30 cellular contexts compared by ENCODE assay signal in genomic region chr6:110408891-110409290, GRCh38. TPM values are rescaled to one million over a fixed set of nuclear protein-coding genes. Genes with fewer than 3 reads are reported as not detected.
DNase-seq lines count a peak whose midpoint lies in the region; ATAC-seq and TF ChIP-seq lines count a peak whose summit lies in the region.
"Had no signal": no experiment of that assay in that cellular context is flagged by ENCODE, and none has a peak within 500 bp of the region (broad histone marks: within the 10 kb centered on the region; RNA-seq: fewer than 3 reads in every experiment).

No MANE protein-coding gene starts in this region.

- H3K9me3 ChIP-seq in HEK293 (ENCODE audit: control insufficient read depth, insufficient read depth, low read depth, low read length) = no peaks in the 10 kb centered on the region
- H3K9me3 ChIP-seq in tibial nerve = no peaks in the 10 kb centered on the region
- H3K9me3 ChIP-seq: breast epithelium had no signal

- WGBS in tibial nerve, 2 donors = 46 to 58% methylated on average over 6 of the region's 6 CpGs

- CTCF ChIA-PET in HEK293 (lab: Yijun Ruan, JAX) = interaction anchor here (0.8 kb wide), 1 partner anchor 17 kb away, joined by 3 read pairs; no protein-coding TSS in a partner anchor
- CTCF ChIA-PET in WTC11 (lab: Charles Lee) = interaction anchor here (0.5 kb wide), 1 partner anchor 920 kb away, joined by 3 read pairs; no protein-coding TSS in a partner anchor
- CTCF ChIA-PET in T-cell (lab: Charles Lee) = interaction anchor here in 1 of 2 donors (0.5 kb wide), 1 partner anchor 18 kb away, joined by 8 read pairs; no protein-coding TSS in a partner anchor

- H3K4me3 Mint-ChIP-seq in WTC11 (no peak overlapping the region), osteocyte (ENCODE audit: unreplicated experiment) (no peak overlapping the region), T-cell (no peak overlapping the region)
- H3K4me3 Mint-ChIP-seq: activated CD4-positive, alpha-beta T cell treated with anti-CD3 and anti-CD28 coated beads, Interleukin-2, amount 10 ng/mL, durations not matched to agents 7 days and 5 days; activated naive CD4-positive, alpha-beta T cell treated with anti-CD3 and anti-CD28 coated beads for 36 hours; activated T-cell treated with anti-CD3 and anti-CD28 coated beads, Interleukin-2, amount 50 U/mL, for 72 hours; natural killer cell treated with Interleukin-12 subunit alpha and Interleukin-12 subunit beta and Interleukin-15 and Interleukin-18, amount 100 ng/mL, for 72 hours had no signal

- peak; percentile 90 for ATAC-seq in WTC11
- no peak for ATAC-seq in T-cell (replicated peaks in 1 of 4)
- ATAC-seq: activated T-cell treated with anti-CD3 and anti-CD28 coated beads, Interleukin-2, amount 50 U/mL, for 72 hours; left ventricle myocardium superior; sciatic nerve; stimulated activated naive CD8-positive, alpha-beta T cell treated with anti-CD3 and anti-CD28 coated beads, Interleukin-15, Interleukin-2, amounts not matched to agents 100 U/mL and 50 U/mL, for 24 hours had no signal

- TF ChIP-seq CTCF in HEK293 (tag by site-specific recombination; IDR thresholded peaks at IDR 0.05) (no peak), WTC11 (IDR thresholded peaks at IDR 0.05) (no peak), osteocyte (IDR thresholded peaks at IDR 0.05) (no peak), tibial nerve (IDR thresholded peaks at IDR 0.05) (no peak)

- DNase-seq in NCI-H82 (lab: John Stamatoyannopoulos, UW) (peak; percentile 28), NCI-H82 treated with DMSO at 0.1 percent for 48 hours (lab: John Stamatoyannopoulos, UW; ENCODE audit: unreplicated experiment) (no peak), WTC11 (ENCODE audit: low spot score) (peak; percentile 29), osteocyte (ENCODE audit: extremely low spot score, unreplicated experiment) (peak; percentile 76), T-cell (no peak), tibial nerve (ENCODE audit: low spot score in 2 of 2) (no peak)
- no peak for DNase-seq in activated T-cell treated with anti-CD3 and anti-CD28 coated beads, Interleukin-2, amount 50 U/mL, for 1 hour
- DNase-seq: activated CD4-positive, alpha-beta T cell treated with anti-CD3 and anti-CD28 coated beads, Interleukin-2, amount 10 ng/mL, durations not matched to agents 7 days and 5 days; activated naive CD4-positive, alpha-beta T cell treated with anti-CD3 and anti-CD28 coated beads for 36 hours; activated T-cell treated with anti-CD3 and anti-CD28 coated beads, Interleukin-2, amount 50 U/mL, for 72 hours; amniotic stem cell; Calu3; effector CD4-positive, alpha-beta T cell; erythroblast; KBM-7; left ventricle myocardium superior; MM.1S; NCI-H1436; stimulated activated naive CD8-positive, alpha-beta T cell treated with anti-CD3 and anti-CD28 coated beads, Interleukin-15, Interleukin-2, amounts not matched to agents 100 U/mL and 50 U/mL, for 24 hours; T-helper 2 cell had no signal

- no peaks in the 10 kb centered on the region for H3K27me3 Mint-ChIP-seq in WTC11 (ENCODE audit: low read depth)
- H3K27me3 Mint-ChIP-seq in osteocyte (ENCODE audit: unreplicated experiment) = peaks cover 15% of the 10 kb centered on the region
- peaks cover 4 to 8% of the 10 kb centered on the region in 2 donors for H3K27me3 Mint-ChIP-seq in T-cell

- TF ChIP-seq EP300 in tibial nerve (IDR thresholded peaks at IDR 0.05) = no peak

- H3K27ac ChIP-seq in HEK293 (ENCODE audit: extremely low read depth, low read depth, low read length) (no peak overlapping the region), tibial nerve (no peak overlapping the region)
- H3K27ac ChIP-seq: BLaER1 treated with 17β-estradiol and CSF1 and Interleukin-3, amounts not matched to agents 10 nM and 100 nM; breast epithelium; parathyroid adenoma had no signal

- H3K9me3 Mint-ChIP-seq in WTC11 (no peaks in the 10 kb centered on the region), osteocyte (ENCODE audit: unreplicated experiment) (no peaks in the 10 kb centered on the region), T-cell (no peaks in the 10 kb centered on the region)
- H3K9me3 Mint-ChIP-seq: activated CD4-positive, alpha-beta T cell treated with anti-CD3 and anti-CD28 coated beads, Interleukin-2, amount 10 ng/mL, durations not matched to agents 7 days and 5 days; activated naive CD4-positive, alpha-beta T cell treated with anti-CD3 and anti-CD28 coated beads for 36 hours; natural killer cell treated with Interleukin-12 subunit alpha and Interleukin-12 subunit beta and Interleukin-15 and Interleukin-18, amount 100 ng/mL, for 72 hours had no signal

- H3K4me1 ChIP-seq in HEK293 (ENCODE audit: control insufficient read depth, insufficient read depth, low read length) = no peaks in the 10 kb centered on the region
- no peaks in the 10 kb centered on the region for H3K4me1 ChIP-seq in tibial nerve
- H3K4me1 ChIP-seq: BLaER1 treated with 17β-estradiol and CSF1 and Interleukin-3, amounts not matched to agents 10 nM and 100 nM; breast epithelium; parathyroid adenoma had no signal

- TF ChIP-seq POLR2A in tibial nerve (IDR thresholded peaks at IDR 0.05) = no peak

- no peaks in the 10 kb centered on the region for H3K36me3 ChIP-seq in HEK293 (ENCODE audit: control insufficient read depth in 2 of 2, insufficient read depth in 1 of 2, low read length in 2 of 2)
- H3K36me3 ChIP-seq in tibial nerve = no peaks in the 10 kb centered on the region
- H3K36me3 ChIP-seq: BLaER1 treated with 17β-estradiol and CSF1 and Interleukin-3, amounts not matched to agents 10 nM and 100 nM; breast epithelium had no signal

- no peak overlapping the region for H3K27ac Mint-ChIP-seq in WTC11
- no peak overlapping the region for H3K27ac Mint-ChIP-seq in osteocyte (ENCODE audit: unreplicated experiment)
- H3K27ac Mint-ChIP-seq in T-cell = no peak overlapping the region
- H3K27ac Mint-ChIP-seq: activated CD4-positive, alpha-beta T cell treated with anti-CD3 and anti-CD28 coated beads, Interleukin-2, amount 10 ng/mL, durations not matched to agents 7 days and 5 days; activated naive CD4-positive, alpha-beta T cell treated with anti-CD3 and anti-CD28 coated beads for 36 hours; activated T-cell treated with anti-CD3 and anti-CD28 coated beads, Interleukin-2, amount 50 U/mL, for 72 hours; natural killer cell treated with Interleukin-12 subunit alpha and Interleukin-12 subunit beta and Interleukin-15 and Interleukin-18, amount 100 ng/mL, for 72 hours had no signal

- POLR2A ChIA-PET in HEK293 (lab: Yijun Ruan, JAX) = no interaction called here
- POLR2A ChIA-PET in WTC11 (lab: Charles Lee) = no interaction called here
- POLR2A ChIA-PET in T-cell (lab: Charles Lee) = no interaction called here

- H3K4me1 Mint-ChIP-seq in WTC11 (no peaks in the 10 kb centered on the region), osteocyte (ENCODE audit: unreplicated experiment) (no peaks in the 10 kb centered on the region), T-cell (no peaks in the 10 kb centered on the region)
- H3K4me1 Mint-ChIP-seq: activated CD4-positive, alpha-beta T cell treated with anti-CD3 and anti-CD28 coated beads, Interleukin-2, amount 10 ng/mL, durations not matched to agents 7 days and 5 days had no signal

- H3K4me3 ChIP-seq in HEK293 (ENCODE audit: low read depth, low read length) = no peak overlapping the region
- H3K4me3 ChIP-seq in tibial nerve = no peak overlapping the region
- H3K4me3 ChIP-seq: BLaER1 treated with 17β-estradiol and CSF1 and Interleukin-3, amounts not matched to agents 10 nM and 100 nM; breast epithelium had no signal

- no peaks in the 10 kb centered on the region for H3K27me3 ChIP-seq in tibial nerve
- H3K27me3 ChIP-seq: BLaER1 treated with 17β-estradiol and CSF1 and Interleukin-3, amounts not matched to agents 10 nM and 100 nM; breast epithelium had no signal

- H3K36me3 Mint-ChIP-seq in WTC11 (no peaks in the 10 kb centered on the region), osteocyte (ENCODE audit: unreplicated experiment) (no peaks in the 10 kb centered on the region), T-cell (no peaks in the 10 kb centered on the region)
- H3K36me3 Mint-ChIP-seq: natural killer cell treated with Interleukin-12 subunit alpha and Interleukin-12 subunit beta and Interleukin-15 and Interleukin-18, amount 100 ng/mL, for 72 hours had no signal

TF ChIP-seq in HEK293, 187 proteins besides CTCF, POLR2A, EP300 and RAD21:
- TF ChIP-seq ZIC2 (tag by site-specific recombination; IDR thresholded peaks at IDR 0.05) = peak; percentile 94
- TF ChIP-seq ZNF174 (tag by site-specific recombination; IDR thresholded peaks at IDR 0.05) = no peak

TF ChIP-seq in WTC11, 78 proteins besides CTCF, POLR2A, EP300 and RAD21 (continues in another document):
- no peak for TF ChIP-seq ESRRA (CRISPR knock-in tag; IDR thresholded peaks at IDR 0.05; ENCODE audit: borderline replicate concordance)
- TF ChIP-seq ZNF396 (CRISPR knock-in tag; IDR thresholded peaks at IDR 0.05; ENCODE audit: borderline replicate concordance) = no peak
- TF ChIP-seq IRF2 (CRISPR knock-in tag; IDR thresholded peaks at IDR 0.05; ENCODE audit: borderline replicate concordance, low read depth) = no peak
- TF ChIP-seq, protein P1, sequence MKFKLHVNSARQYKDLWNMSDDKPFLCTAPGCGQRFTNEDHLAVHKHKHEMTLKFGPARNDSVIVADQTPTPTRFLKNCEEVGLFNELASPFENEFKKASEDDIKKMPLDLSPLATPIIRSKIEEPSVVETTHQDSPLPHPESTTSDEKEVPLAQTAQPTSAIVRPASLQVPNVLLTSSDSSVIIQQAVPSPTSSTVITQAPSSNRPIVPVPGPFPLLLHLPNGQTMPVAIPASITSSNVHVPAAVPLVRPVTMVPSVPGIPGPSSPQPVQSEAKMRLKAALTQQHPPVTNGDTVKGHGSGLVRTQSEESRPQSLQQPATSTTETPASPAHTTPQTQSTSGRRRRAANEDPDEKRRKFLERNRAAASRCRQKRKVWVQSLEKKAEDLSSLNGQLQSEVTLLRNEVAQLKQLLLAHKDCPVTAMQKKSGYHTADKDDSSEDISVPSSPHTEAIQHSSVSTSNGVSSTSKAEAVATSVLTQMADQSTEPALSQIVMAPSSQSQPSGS (CRISPR knock-in tag; IDR thresholded peaks at IDR 0.05; ENCODE audit: borderline replicate concordance, low read depth) = no peak
- no peak for TF ChIP-seq RELA (CRISPR knock-in tag; IDR thresholded peaks at IDR 0.05; ENCODE audit: borderline replicate concordance)
- TF ChIP-seq NFATC4 (CRISPR knock-in tag; IDR thresholded peaks at IDR 0.05) = no peak
- TF ChIP-seq ZNF138 (CRISPR knock-in tag; conservative IDR thresholded peaks at IDR 0.05) = no peak

RNA-seq across cellular contexts. Expression of gene DDO, which starts 6.5 kb away (rescaled TPM):
- total RNA-seq in WTC11 (2021) (not detected in 3 replicates), osteocyte (not detected in 2 replicates), T-cell (not detected), tibial nerve (1 to 10 TPM in 3 of 4 donors, under 1 TPM in 1; 0.59 to 2.1 (median 1.4) TPM)
- total RNA-seq: activated CD4-positive, alpha-beta T cell treated with anti-CD3 and anti-CD28 coated beads, Interleukin-2, amount 10 ng/mL, durations not matched to agents 7 days and 5 days; activated naive CD4-positive, alpha-beta T cell treated with anti-CD3 and anti-CD28 coated beads for 36 hours; activated T-cell treated with anti-CD3 and anti-CD28 coated beads, Interleukin-2, amount 50 U/mL, for 72 hours had no signal

RNA-seq across cellular contexts. Expression of gene METTL24, which starts 50.7 kb away (rescaled TPM):
- total RNA-seq in WTC11 (2021) (0.21 to 0.44 TPM (median 0.31 TPM) in 3 replicates), osteocyte (not detected in 2 replicates), T-cell (under 1 TPM in 3 of 5 donors, not detected in 2; 0.30 to 0.47 (median 0.33) TPM), tibial nerve (1 to 10 TPM in 1 of 4 donors, under 1 TPM in 3; 0.63 to 2.4 (median 0.93) TPM)
- total RNA-seq: activated CD4-positive, alpha-beta T cell treated with anti-CD3 and anti-CD28 coated beads, Interleukin-2, amount 10 ng/mL, durations not matched to agents 7 days and 5 days; activated naive CD4-positive, alpha-beta T cell treated with anti-CD3 and anti-CD28 coated beads for 36 hours; activated T-cell treated with anti-CD3 and anti-CD28 coated beads, Interleukin-2, amount 50 U/mL, for 72 hours; Calu3; fibroblast of villous mesenchyme; natural killer cell treated with Interleukin-12 subunit alpha and Interleukin-12 subunit beta and Interleukin-15 and Interleukin-18, amount 100 ng/mL, for 72 hours; NCI-H460; RPMI7951; SK-MEL-5 had no signal

Comparison
In these comparisons a context has a peak if more than half of its experiments do, and no peak if none do; other contexts are left out.
1. DNase-seq: peak in NCI-H82 (single experiment), WTC11 (single experiment) and osteocyte (single experiment); none in NCI-H82 treated with DMSO at 0.1 percent for 48 hours (single experiment), T-cell (0 of 34), activated T-cell treated with anti-CD3 and anti-CD28 coated beads, Interleukin-2, amount 50 U/mL, for 1 hour (single experiment) and tibial nerve (0 of 2).